Comparison of ENCODE assay signal across 7 cellular contexts in genomic region chr2:152336854-152337510, GRCh38. TPM values are rescaled to one million over a fixed set of nuclear protein-coding genes. Genes with fewer than 3 reads are reported as not detected.
DNase-seq lines count a peak whose midpoint lies in the region; ATAC-seq, FAIRE-seq and TF ChIP-seq lines count a peak whose summit lies in the region.

No MANE protein-coding gene starts in this region.

- H3K9ac ChIP-seq in NT2/D1 (ENCODE audit: insufficient read length, low read depth): peak overlapping the region; percentile 93

- TF ChIP-seq POLR2A in GM12892 (IDR thresholded peaks at IDR 0.05; ENCODE audit: low read depth, low read length): no peak

- H3K4me3 ChIP-seq in NT2/D1 (ENCODE audit: insufficient read length, low read depth) (peak overlapping the region; percentile 84), ectodermal cell (ENCODE audit: insufficient read depth, low read depth, low read length) (peak overlapping the region; percentile 65)

- H3K36me3 ChIP-seq in NT2/D1 (ENCODE audit: insufficient read depth, insufficient read length, low read length) (no peaks in the 10 kb centered on the region), ectodermal cell (ENCODE audit: control insufficient read depth, insufficient read depth, low read length) (no peaks in the 10 kb centered on the region)

- peak; percentile 27 for FAIRE-seq in GM12892 (lab: Jason Lieb, UNC)

- 6 to 8% methylated on average over 12 of the region's 12 CpGs for WGBS in ectodermal cell, 2 experiments

- H3K4me1 ChIP-seq in NT2/D1 (ENCODE audit: insufficient read depth, insufficient read length) (no peaks in the 10 kb centered on the region), ectodermal cell (ENCODE audit: control insufficient read depth, insufficient read depth, low read length) (peaks cover 11% of the 10 kb centered on the region)

- DNase-seq in GM12892 (ENCODE audit: insufficient read length): no peak
- no peak for DNase-seq in NT2/D1 (ENCODE audit: low read depth, low spot score)
- DNase-seq in mucosa of gallbladder (ENCODE audit: low spot score): peak; percentile 25
- DNase-seq in T-helper 9 cell: no peak

- peaks cover 11% of the 10 kb centered on the region for H3K27me3 ChIP-seq in NT2/D1 (ENCODE audit: insufficient read depth, insufficient read length)
- H3K27me3 ChIP-seq in ectodermal cell (ENCODE audit: control insufficient read depth, insufficient read depth, low read length, poor library complexity, severe bottlenecking): peaks cover 7% of the 10 kb centered on the region

- H3K27ac ChIP-seq in ectodermal cell (ENCODE audit: insufficient read depth, low read depth, low read length, poor library complexity, severe bottlenecking): no peak overlapping the region

- H3K9me3 ChIP-seq in NT2/D1 (ENCODE audit: insufficient read depth, low read length) (no peaks in the 10 kb centered on the region), ectodermal cell (ENCODE audit: control insufficient read depth, low read length) (no peaks in the 10 kb centered on the region)

- ATAC-seq in GM18870 (IDR thresholded peaks at IDR 0.05; ENCODE audit: unreplicated experiment): no peak
- ATAC-seq in GM19395 (IDR thresholded peaks at IDR 0.05; ENCODE audit: unreplicated experiment): no peak

RNA-seq across cellular contexts. Expression of gene FMNL2, which starts 2.0 kb away (rescaled TPM):
- 7.3 TPM for polyA plus RNA-seq in GM12892 (2012; ENCODE audit: missing spikeins)
- 67.7 TPM for polyA plus RNA-seq in ectodermal cell (2013, experiment 1 of 4)
- 79.9 TPM for polyA plus RNA-seq in ectodermal cell (2013, experiment 2 of 4)
- polyA plus RNA-seq in ectodermal cell (2013, experiment 3 of 4): 60.2 TPM
- 68.1 TPM for polyA plus RNA-seq in ectodermal cell (2013, experiment 4 of 4)
- 24.7 TPM for total RNA-seq in mucosa of gallbladder
